16 cellular contexts compared by ENCODE assay signal in the genomic region with DNA sequence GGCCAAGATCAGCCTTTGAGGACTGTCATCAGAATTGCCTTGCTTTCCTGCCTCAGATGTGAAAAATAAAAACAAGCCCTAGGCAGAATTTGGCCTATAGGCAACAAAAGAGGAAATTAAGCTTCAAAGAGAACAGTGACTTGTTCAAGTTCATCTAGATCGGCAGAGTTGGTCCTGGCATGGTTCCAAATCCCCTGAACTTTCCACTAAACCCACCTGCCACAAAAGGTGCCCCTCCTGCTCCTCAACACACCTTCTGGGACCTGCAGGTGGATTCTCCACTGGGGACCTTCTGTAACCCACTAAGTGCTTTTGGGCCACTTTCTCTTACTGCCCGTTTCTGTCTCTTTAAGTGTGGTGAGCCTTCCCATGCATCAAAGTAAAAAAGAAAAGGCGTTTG. TPM values are rescaled to one million over a fixed set of nuclear protein-coding genes. Genes with fewer than 3 reads are reported as not detected.
A peak's percentile ranks its signal among the peaks of the same experiment; 100 is the strongest.
DNase-seq lines count a peak whose midpoint lies in the region; ATAC-seq, FAIRE-seq and TF ChIP-seq lines count a peak whose summit lies in the region.
"Had no signal": no experiment of that assay in that cellular context is flagged by ENCODE, and none has a peak within 500 bp of the region (broad histone marks: within the 10 kb centered on the region; RNA-seq: fewer than 3 reads in every experiment).

No MANE protein-coding gene starts in this region.

- peak overlapping the region; percentile 78 for H3K4me2 ChIP-seq in A549

- 13% methylated on average over 3 of the region's 3 CpGs for WGBS in A549 (ENCODE audit: missing lambda C conversion rate)

- intact Hi-C loops in colonic mucosa (cut with DNase I), result no loop called here

- H3K9me3 Mint-ChIP-seq in osteocyte (ENCODE audit: unreplicated experiment), result no peaks in the 10 kb centered on the region
- H3K9me3 Mint-ChIP-seq: CD4-positive, alpha-beta memory T cell; HFFc6 had no signal

- H3K9ac ChIP-seq in colonic mucosa (ENCODE audit: low read depth in 2 of 2, low read length in 2 of 2), result no peak overlapping the region

- DNase-seq in A549 (ENCODE audit: low read depth in 1 of 2, low spot score in 1 of 2) (no peak), NCI-H69 (lab: John Stamatoyannopoulos, UW) (peak; percentile 42), colonic mucosa (peak; percentile 14), osteocyte (ENCODE audit: extremely low spot score, unreplicated experiment) (peak; percentile 63), NCI-H1092 (lab: John Stamatoyannopoulos, UW) (no peak), AG20443 (ENCODE audit: low spot score) (no peak)
- no peak for DNase-seq in activated CD8-positive, alpha-beta memory T cell treated with anti-CD3 and anti-CD28 coated beads, Interleukin-2, amount 50 U/mL, for 4 hours
- DNase-seq: BE2C; CD4-positive, alpha-beta memory T cell; DMS153; GF-D8; HCEC 1CT; HFFc6 had no signal

- H3K27ac Mint-ChIP-seq in osteocyte (ENCODE audit: unreplicated experiment), result no peak overlapping the region
- H3K27ac Mint-ChIP-seq: CD4-positive, alpha-beta memory T cell; HFFc6 had no signal

- no peaks in the 10 kb centered on the region for H3K27me3 ChIP-seq in colonic mucosa
- H3K27me3 ChIP-seq: BE2C had no signal

- H3K4me3 Mint-ChIP-seq in osteocyte (ENCODE audit: unreplicated experiment), result no peak overlapping the region
- H3K4me3 Mint-ChIP-seq: CD4-positive, alpha-beta memory T cell; HFFc6 had no signal

- H3K36me3 ChIP-seq in colonic mucosa, result no peaks in the 10 kb centered on the region
- H3K36me3 ChIP-seq: BE2C had no signal

- POLR2A ChIA-PET in A549 (lab: Yijun Ruan, JAX), result interaction anchor here (1.0 kb wide), 1 partner anchor 43 kb away, joined by 3 read pairs; no protein-coding TSS in a partner anchor

- no peak for FAIRE-seq in A549 (lab: Jason Lieb, UNC)
- FAIRE-seq: HepG2, HTR-8/SVneo had no signal

- TF ChIP-seq CTCF in A549 (IDR thresholded peaks at IDR 0.05), result no peak
- TF ChIP-seq CTCF in colonic mucosa (IDR thresholded peaks at IDR 0.05), result no peak
- no peak for TF ChIP-seq CTCF in osteocyte (IDR thresholded peaks at IDR 0.05)

- peak overlapping the region; percentile 40 to 82; a peak in 5 of 6 replicates for H3K27ac ChIP-seq in A549
- no peak overlapping the region for H3K27ac ChIP-seq in colonic mucosa
- H3K27ac ChIP-seq: C4-2B had no signal

- no peak overlapping the region for H3K4me3 ChIP-seq in A549
- H3K4me3 ChIP-seq in colonic mucosa, result no peak overlapping the region

- CTCF ChIA-PET in A549 (lab: Yijun Ruan, JAX), result interaction anchor here (1.1 to 2.7 kb wide), 5 partner anchors 19 to 162 kb away, joined by 5 to 14 read pairs (median 6); no protein-coding TSS in a partner anchor

- H3K4me1 Mint-ChIP-seq in osteocyte (ENCODE audit: unreplicated experiment), result no peaks in the 10 kb centered on the region
- H3K4me1 Mint-ChIP-seq: CD4-positive, alpha-beta memory T cell had no signal

- TF ChIP-seq RAD21 in A549 (conservative IDR thresholded peaks at IDR 0.05 in 1 of 2, IDR thresholded peaks at IDR 0.05 in 1 of 2), result no peak

- no peak for TF ChIP-seq EP300 in A549 (IDR thresholded peaks at IDR 0.05)

- no peaks in the 10 kb centered on the region for H3K36me3 Mint-ChIP-seq in osteocyte (ENCODE audit: unreplicated experiment)
- H3K36me3 Mint-ChIP-seq: CD4-positive, alpha-beta memory T cell had no signal

- H3K9me3 ChIP-seq in A549 (no peaks in the 10 kb centered on the region), colonic mucosa (no peaks in the 10 kb centered on the region)
- H3K9me3 ChIP-seq: BE2C had no signal

- TF ChIP-seq POLR2A in A549 (IDR thresholded peaks at IDR 0.05; ENCODE audit: low read length), result no peak

- H3K27me3 Mint-ChIP-seq in osteocyte (ENCODE audit: unreplicated experiment), result peaks cover 52% of the 10 kb centered on the region

- H3K4me1 ChIP-seq in A549, result peaks cover 48% of the 10 kb centered on the region
- H3K4me1 ChIP-seq in colonic mucosa, result no peaks in the 10 kb centered on the region
- H3K4me1 ChIP-seq: BE2C had no signal

- ATAC-seq in A549, result no peak
- ATAC-seq: HepG2 had no signal

TF ChIP-seq in A549, 52 proteins besides CTCF, POLR2A, EP300 and RAD21:
- TF ChIP-seq CHD2 (IDR thresholded peaks at IDR 0.05; ENCODE audit: low read length, partially characterized antibody) (no peak), CBX2 (IDR thresholded peaks at IDR 0.05; ENCODE audit: borderline replicate concordance, low read depth) (no peak), FOSB (CRISPR knock-in tag; IDR thresholded peaks at IDR 0.05) (no peak), PBX3 (IDR thresholded peaks at IDR 0.05) (no peak), TFCP2L1 (CRISPR knock-in tag; IDR thresholded peaks at IDR 0.05) (no peak), RCOR1 (IDR thresholded peaks at IDR 0.05; ENCODE audit: low read depth, low read length) (no peak), NFE2L2 (conservative IDR thresholded peaks at IDR 0.05; ENCODE audit: low read length) (no peak), ZNF302 (CRISPR knock-in tag; IDR thresholded peaks at IDR 0.05) (no peak), BHLHE40 (IDR thresholded peaks at IDR 0.05; ENCODE audit: low read depth, low read length) (no peak), ZC3H11A (IDR thresholded peaks at IDR 0.05) (no peak), CHD4 (IDR thresholded peaks at IDR 0.05; ENCODE audit: borderline replicate concordance) (no peak), MAFK (IDR thresholded peaks at IDR 0.05; ENCODE audit: partially characterized antibody) (no peak), BCL3 (IDR thresholded peaks at IDR 0.05) (no peak)

RNA-seq across cellular contexts. Expression of gene LRRN2, which starts 42.5 kb away (rescaled TPM):
- polyA plus RNA-seq in A549 (2011; rRNA removed) (3.6 and 4.3 TPM in 2 replicates), A549 (2017; fragmentation: RNase III; extraction: RNeasy Plus Mini Kit Qiagen cat#74134 plus additional on column Dnase treatment) (5.7 to 6.8 TPM (median 6.6 TPM) in 3 replicates)
- 5.4 and 7.8 TPM in 2 replicates for polyA plus RNA-seq in A549 (2012; cell fraction: cytosol; rRNA removed)
- 15.3 and 18.8 TPM in 2 replicates for polyA plus RNA-seq in A549 (2012; cell fraction: nucleus; rRNA removed)
- 2.3 and 3.1 TPM in 2 replicates for polyA minus RNA-seq in A549 (2011; rRNA and poly(A)+ RNA removed)
- total RNA-seq in colonic mucosa (10 to 100 TPM; 13.1 to 13.9 TPM), osteocyte (not detected in 2 replicates)
- total RNA-seq: CD4-positive, alpha-beta memory T cell; HepG2; HFFc6 had no signal
- polyA plus RNA-seq: CD4-positive, alpha-beta memory T cell; HepG2 had no signal

Comparison
In these comparisons a context has a peak if more than half of its experiments do, and no peak if none do; other contexts are left out.
1. DNase-seq: peak in NCI-H69 (single experiment), colonic mucosa (single experiment) and osteocyte (single experiment); none in A549 (0 of 2), activated CD8-positive, alpha-beta memory T cell treated with anti-CD3 and anti-CD28 coated beads, Interleukin-2, amount 50 U/mL, for 4 hours (single experiment), NCI-H1092 (single experiment) and AG20443 (single experiment).
2. RNA of gene LRRN2, which starts 42.5 kb away (total RNA-seq): 13.1 to 13.9 TPM in colonic mucosa; not detected in osteocyte; every median in the first group is over 10 times any median in the second.